In genomic region chr1:77188770-77189169, GRCh38 we compare ENCODE assay signal across 24 cellular contexts.
"Had no signal": no experiment of that assay in that cellular context is flagged by ENCODE, and none has a peak within 500 bp of the region (broad histone marks: within the 10 kb centered on the region; RNA-seq: fewer than 3 reads in every experiment).

No MANE protein-coding gene starts in this region.

- H3K9me3 ChIP-seq: breast epithelium, gastrocnemius medialis, left lung, neutrophil, ovary, prostate gland, testis, vagina had no signal

- H3K4me1 ChIP-seq: breast epithelium, gastrocnemius medialis, left lung, prostate gland, testis, vagina had no signal

- H3K27ac ChIP-seq: breast epithelium, coronary artery, gastrocnemius medialis, left lung, neutrophil, ovary, prostate gland, testis, vagina, VCaP had no signal

- H3K4me3 ChIP-seq: breast epithelium, coronary artery, gastrocnemius medialis, left lung, lung, ovary, prostate gland, testis, vagina had no signal

- ATAC-seq: activated CD4-positive, CD25-positive, alpha-beta regulatory T cell treated with anti-CD3 and anti-CD28 coated beads, Interleukin-2, amount 50 U/mL, for 24 hours; esophagus mucosa; gastrocnemius medialis; left lung; natural killer cell treated with Interleukin-12 subunit alpha and Interleukin-12 subunit beta and Interleukin-15 and Interleukin-18, amount 100 ng/mL, for 72 hours had no signal

- H3K27me3 ChIP-seq: breast epithelium, gastrocnemius medialis, left lung, neutrophil, ovary, testis, vagina had no signal

- FAIRE-seq: endometrium had no signal

- DNase-seq: activated CD4-positive, alpha-beta memory T cell treated with anti-CD3 and anti-CD28 coated beads, Interleukin-2, amount 10 ng/mL, durations not matched to agents 7 days and 5 days; activated CD4-positive, alpha-beta T cell treated with anti-CD3 and anti-CD28 coated beads, Interleukin-2, amount 10 ng/mL, durations not matched to agents 24 days and 14 days; activated effector memory CD4-positive, alpha-beta T cell treated with anti-CD3 and anti-CD28 coated beads, Interleukin-2, amount 50 U/mL, for 16 hours; amniotic stem cell; gastrocnemius medialis; hippocampal formation; kidney glomerular epithelial cell; left lung; ovary; stimulated activated CD4-positive, alpha-beta T cell treated with anti-CD3 and anti-CD28 coated beads, Interleukin-4, amount 100 ng/mL, for 1 hour; stimulated activated naive CD4-positive, alpha-beta T cell; testis; trophoblast cell had no signal

- H3K36me3 ChIP-seq: breast epithelium, gastrocnemius medialis, neutrophil, ovary, prostate gland, vagina had no signal
